ENCODE assay signal across 8 cellular contexts in the genomic region with DNA sequence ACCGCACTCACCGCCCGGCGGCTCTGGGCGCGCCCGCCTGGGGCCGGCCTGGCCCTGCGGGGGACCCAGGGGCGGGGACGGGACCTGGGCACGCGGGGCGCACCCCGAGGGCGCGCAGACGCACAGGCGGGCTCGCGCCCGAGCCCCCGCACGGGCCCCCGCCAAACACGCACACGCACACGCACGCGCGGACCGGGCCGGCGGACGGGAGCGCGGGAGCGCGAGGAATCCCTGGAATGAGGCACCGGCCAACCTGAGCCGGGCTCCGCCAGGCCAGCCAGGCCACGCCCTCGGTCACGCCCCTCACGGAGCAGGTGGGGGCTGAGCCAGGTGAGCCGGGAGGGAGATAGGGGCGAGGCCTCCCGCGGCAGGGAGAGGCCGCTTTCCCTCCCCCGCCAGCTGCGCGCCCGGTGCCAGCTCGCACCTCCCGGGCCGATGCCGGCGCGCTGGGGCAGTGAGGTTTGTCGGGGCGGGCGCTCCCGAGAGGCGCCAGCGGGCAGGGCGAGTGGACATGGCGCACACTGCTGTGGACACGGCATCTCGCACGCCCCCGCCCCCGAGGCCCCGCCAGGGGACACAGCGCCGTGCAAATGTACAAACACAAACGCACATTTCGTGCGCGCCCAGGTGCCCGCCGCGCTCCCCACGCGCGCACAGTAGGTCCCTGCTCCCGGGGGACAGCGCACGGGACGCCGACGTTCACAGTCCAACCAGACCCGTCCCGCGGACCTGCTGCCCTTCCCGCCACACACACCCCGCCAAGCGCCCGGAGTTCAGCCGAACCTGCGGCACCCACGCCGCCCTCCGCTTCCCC.
DNase-seq lines count a peak whose midpoint lies in the region; ATAC-seq and TF ChIP-seq lines count a peak whose summit lies in the region.

No MANE protein-coding gene starts in this region.

- peak overlapping the region; percentile 81 for H3K4me2 ChIP-seq in parathyroid adenoma (ENCODE audit: low read length)

- no peaks in the 10 kb centered on the region for H3K36me3 Mint-ChIP-seq in activated naive CD8-positive, alpha-beta T cell treated with anti-CD3 and anti-CD28 coated beads, Interleukin-2, amount 50 U/mL, for 24 hours (ENCODE audit: low read depth)

- no peak overlapping the region for H3K27ac Mint-ChIP-seq in activated naive CD8-positive, alpha-beta T cell treated with anti-CD3 and anti-CD28 coated beads, Interleukin-2, amount 50 U/mL, for 24 hours

- ATAC-seq in GM21423 (IDR thresholded peaks at IDR 0.05; ENCODE audit: unreplicated experiment), result peak; percentile 62
- ATAC-seq in activated naive CD8-positive, alpha-beta T cell treated with anti-CD3 and anti-CD28 coated beads, Interleukin-2, amount 50 U/mL, for 24 hours, result peak; percentile 61

- peaks cover 9% of the 10 kb centered on the region for H3K79me2 ChIP-seq in parathyroid adenoma

- TF ChIP-seq CTCF in cardiac muscle cell (IDR thresholded peaks at IDR 0.05; ENCODE audit: low read depth, low read length) (no peak), parathyroid adenoma (IDR thresholded peaks at IDR 0.05) (no peak), transverse colon (IDR thresholded peaks at IDR 0.05) (no peak)

- no peaks in the 10 kb centered on the region for H3K9me3 Mint-ChIP-seq in activated naive CD8-positive, alpha-beta T cell treated with anti-CD3 and anti-CD28 coated beads, Interleukin-2, amount 50 U/mL, for 24 hours

- H3K27ac ChIP-seq in HUES6 (ENCODE audit: low read depth, low read length) (no peak overlapping the region), SK-N-MC (no peak overlapping the region), cardiac muscle cell (peak overlapping the region; percentile 62), parathyroid adenoma (peak overlapping the region; percentile 87), transverse colon (peak overlapping the region; percentile 91 to 98 (median 96))

- intact Hi-C loops in transverse colon (cut with DNase I; ENCODE audit: low total_unique reads), result no loop called here

- peak; percentile 80 for TF ChIP-seq POLR2A in transverse colon (IDR thresholded peaks at IDR 0.05)

- H3K4me3 ChIP-seq in HUES6 (ENCODE audit: low read depth, low read length), result peak overlapping the region; percentile 67
- H3K4me3 ChIP-seq in SK-N-MC, result peak overlapping the region; percentile 84
- H3K4me3 ChIP-seq in cardiac muscle cell, result peak overlapping the region; percentile 93
- peak overlapping the region; percentile 67 for H3K4me3 ChIP-seq in parathyroid adenoma (ENCODE audit: low read depth, low read length)
- H3K4me3 ChIP-seq in transverse colon, result peak overlapping the region; percentile 61 to 95 (median 76)

- DNase-seq in D341Med (ENCODE audit: low spot score), result peak; percentile 87
- no peak for DNase-seq in SK-N-MC (ENCODE audit: low read depth, low spot score)
- peak; percentile 71 for DNase-seq in activated naive CD8-positive, alpha-beta T cell treated with anti-CD3 and anti-CD28 coated beads, Interleukin-2, amount 50 U/mL, for 24 hours
- peak; percentile 74 to 81 for DNase-seq in cardiac muscle cell (ENCODE audit: low read depth in 1 of 2, low spot score in 1 of 2)
- DNase-seq in transverse colon, result peak; percentile 96

- peaks cover 16% of the 10 kb centered on the region for H3K4me1 Mint-ChIP-seq in activated naive CD8-positive, alpha-beta T cell treated with anti-CD3 and anti-CD28 coated beads, Interleukin-2, amount 50 U/mL, for 24 hours

- TF ChIP-seq EP300 in transverse colon (IDR thresholded peaks at IDR 0.05; ENCODE audit: low read depth), result peak; percentile 55

- peak overlapping the region; percentile 91 for H3K4me3 Mint-ChIP-seq in activated naive CD8-positive, alpha-beta T cell treated with anti-CD3 and anti-CD28 coated beads, Interleukin-2, amount 50 U/mL, for 24 hours

- in situ Hi-C loops in transverse colon (cut with MboI; ENCODE audit: low pct_ligation_motif_present in 1 of 4, low pct_unique_long_range_greater_than_20kb in 1 of 4, low sequenced_read_pairs in 3 of 4), result no loop called here

- peak overlapping the region; percentile 96 for H2AFZ ChIP-seq in parathyroid adenoma

- H3K4me1 ChIP-seq in HUES6 (ENCODE audit: control insufficient read depth, insufficient read depth, low read length) (peaks cover 26% of the 10 kb centered on the region), cardiac muscle cell (ENCODE audit: low read depth) (peaks cover 8% of the 10 kb centered on the region), parathyroid adenoma (peaks cover 3% of the 10 kb centered on the region), transverse colon (peaks cover 8 to 37% (median 20%) of the 10 kb centered on the region in 4 donors)

- peaks cover 30% of the 10 kb centered on the region for H3K27me3 ChIP-seq in HUES6 (ENCODE audit: control insufficient read depth, insufficient read depth, low read length)
- H3K27me3 ChIP-seq in cardiac muscle cell, result peaks cover 37% of the 10 kb centered on the region
- H3K27me3 ChIP-seq in parathyroid adenoma (ENCODE audit: control insufficient read depth, insufficient read depth, low read length), result no peaks in the 10 kb centered on the region
- H3K27me3 ChIP-seq in transverse colon, result no peaks in the 10 kb centered on the region

- no peaks in the 10 kb centered on the region for H3K9me3 ChIP-seq in HUES6 (ENCODE audit: control insufficient read depth, insufficient read depth, low read depth, low read length)
- H3K9me3 ChIP-seq in SK-N-MC (ENCODE audit: low read depth, low read length), result no peaks in the 10 kb centered on the region
- H3K9me3 ChIP-seq in cardiac muscle cell (ENCODE audit: low read depth), result no peaks in the 10 kb centered on the region
- no peaks in the 10 kb centered on the region for H3K9me3 ChIP-seq in parathyroid adenoma (ENCODE audit: control insufficient read depth, low read length)
- H3K9me3 ChIP-seq in transverse colon, result no peaks in the 10 kb centered on the region

- H3K9ac ChIP-seq in HUES6 (ENCODE audit: low read length), result peak overlapping the region; percentile 60
- peak overlapping the region; percentile 51 for H3K9ac ChIP-seq in SK-N-MC (ENCODE audit: insufficient read length)
- peak overlapping the region; percentile 41 for H3K9ac ChIP-seq in parathyroid adenoma

- H3K36me3 ChIP-seq in HUES6 (ENCODE audit: control insufficient read depth, insufficient read depth, low read length) (no peaks in the 10 kb centered on the region), SK-N-MC (ENCODE audit: insufficient read depth, low read length) (no peaks in the 10 kb centered on the region), cardiac muscle cell (no peaks in the 10 kb centered on the region), parathyroid adenoma (ENCODE audit: control insufficient read depth, insufficient read depth, low read length) (no peaks in the 10 kb centered on the region), transverse colon (no peaks in the 10 kb centered on the region)

- WGBS in transverse colon (ENCODE audit: low coverage in 1 of 2), 2 donors, result 0% methylated on average over 61 of the region's 105 CpGs; no CpG with 5 or more reads in 1 of the 2 donors

- H3K27me3 Mint-ChIP-seq in activated naive CD8-positive, alpha-beta T cell treated with anti-CD3 and anti-CD28 coated beads, Interleukin-2, amount 50 U/mL, for 24 hours, result peaks cover 14% of the 10 kb centered on the region

Comparison
In these comparisons a context has a peak if more than half of its experiments do, and no peak if none do; other contexts are left out.
1. H3K27ac ChIP-seq: peak in cardiac muscle cell (single experiment), parathyroid adenoma (single experiment) and transverse colon (4 of 4); none in HUES6 (single experiment) and SK-N-MC (single experiment).
2. Peak in every context shown above with its lines, with median percentiles within 50 percentile points of each other: H3K4me3 ChIP-seq and H3K9ac ChIP-seq.